Comparison of ENCODE assay signal across 9 cellular contexts in the genomic region with DNA sequence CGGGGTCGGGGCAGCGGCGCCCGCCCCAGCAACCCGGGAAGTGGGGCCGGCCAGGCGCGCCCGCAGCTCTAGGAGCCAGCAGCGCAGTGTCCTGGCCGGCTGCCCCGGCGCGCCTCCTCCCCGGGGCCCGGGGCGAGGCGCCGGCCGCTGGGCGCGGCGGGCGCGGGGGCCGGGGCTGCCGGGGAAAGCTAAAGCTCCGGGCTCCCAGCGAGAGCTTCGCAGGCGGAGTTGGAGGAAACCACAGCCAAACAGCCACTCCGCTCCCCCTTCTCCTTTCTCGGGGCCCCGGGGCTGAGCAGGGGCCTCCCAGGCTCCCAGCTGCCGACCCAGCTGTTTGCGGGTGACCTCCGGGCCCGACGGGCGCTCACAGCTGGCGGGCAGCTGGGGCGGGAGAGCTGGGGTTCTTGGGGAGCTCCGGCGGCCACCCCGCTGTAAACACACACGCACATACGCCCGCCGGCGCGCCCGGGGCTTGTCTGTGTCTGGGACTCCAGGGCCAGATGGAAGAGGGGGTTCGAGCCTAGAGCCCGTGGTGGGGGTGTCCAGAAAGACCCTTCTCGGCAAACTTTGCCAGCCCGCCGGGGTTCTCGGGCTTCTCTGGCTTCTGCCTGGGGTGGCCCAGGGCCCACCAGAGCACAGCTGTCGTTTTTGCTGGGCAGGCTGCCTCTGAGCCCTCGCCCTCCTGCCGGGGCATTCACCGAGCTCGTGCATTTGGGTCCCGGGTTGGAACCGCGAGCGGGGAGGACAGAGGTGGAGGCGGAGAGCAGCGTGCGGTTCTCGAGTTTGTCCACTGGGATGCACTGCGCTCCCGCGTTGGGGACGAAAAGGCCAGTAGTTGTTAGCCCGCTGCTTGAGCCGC. TPM values are rescaled to one million over a fixed set of nuclear protein-coding genes. Genes with fewer than 3 reads are reported as not detected.
A peak's percentile ranks its signal among the peaks of the same experiment; 100 is the strongest.
DNase-seq lines count a peak whose midpoint lies in the region; ATAC-seq and TF ChIP-seq lines count a peak whose summit lies in the region.
"Had no signal": no experiment of that assay in that cellular context is flagged by ENCODE, and none has a peak within 500 bp of the region (broad histone marks: within the 10 kb centered on the region; RNA-seq: fewer than 3 reads in every experiment).

No MANE protein-coding gene starts in this region.

- DNase-seq in AG08396 (ENCODE audit: low spot score), result peak; percentile 59
- no peak for DNase-seq in T-helper 17 cell
- DNase-seq in germinal center (ENCODE audit: low spot score), result peak; percentile 28
- DNase-seq in pons (ENCODE audit: low spot score), result peak; percentile 95
- no peak for DNase-seq in NCI-H1048 (lab: John Stamatoyannopoulos, UW)

- H3K27ac Mint-ChIP-seq in T-helper 17 cell, result no peak overlapping the region

- no peaks in the 10 kb centered on the region for H3K4me1 Mint-ChIP-seq in T-helper 17 cell

- H3K27me3 Mint-ChIP-seq in T-helper 17 cell, result peaks cover 50% of the 10 kb centered on the region

- 0 out of 2 replicates have a peak, but pooled peaks have one; percentile 12 for TF ChIP-seq CTCF in GM12874 (IDR thresholded peaks at IDR 0.05; ENCODE audit: insufficient read depth, low read depth, low read length)

- peak overlapping the region; percentile 69 for H3K4me3 Mint-ChIP-seq in T-helper 17 cell

- no peaks in the 10 kb centered on the region for H3K9me3 ChIP-seq in T-helper 17 cell (ENCODE audit: control insufficient read depth, low read length, poor library complexity, severe bottlenecking)
- H3K9me3 ChIP-seq: gastrocnemius medialis had no signal

- H3K36me3 Mint-ChIP-seq in T-helper 17 cell (ENCODE audit: low read depth), result no peaks in the 10 kb centered on the region

- ATAC-seq in T-helper 17 cell (no peak), HG03139 (IDR thresholded peaks at IDR 0.05; ENCODE audit: unreplicated experiment) (no peak), GM18873 (IDR thresholded peaks at IDR 0.05; ENCODE audit: low FRiP score, unreplicated experiment) (no peak)
- ATAC-seq: gastrocnemius medialis had no signal

RNA-seq across cellular contexts. Expression of a gene that starts 1.5 kb away (rescaled TPM):
- not detected for total RNA-seq in T-helper 17 cell

Comparison
In these comparisons a context has a peak if more than half of its experiments do, and no peak if none do; other contexts are left out.
1. DNase-seq: peak in AG08396 (single experiment), germinal center (single experiment) and pons (single experiment); none in T-helper 17 cell (0 of 3) and NCI-H1048 (single experiment).